Comparison of ENCODE assay signal across 32 cellular contexts in the genomic region with DNA sequence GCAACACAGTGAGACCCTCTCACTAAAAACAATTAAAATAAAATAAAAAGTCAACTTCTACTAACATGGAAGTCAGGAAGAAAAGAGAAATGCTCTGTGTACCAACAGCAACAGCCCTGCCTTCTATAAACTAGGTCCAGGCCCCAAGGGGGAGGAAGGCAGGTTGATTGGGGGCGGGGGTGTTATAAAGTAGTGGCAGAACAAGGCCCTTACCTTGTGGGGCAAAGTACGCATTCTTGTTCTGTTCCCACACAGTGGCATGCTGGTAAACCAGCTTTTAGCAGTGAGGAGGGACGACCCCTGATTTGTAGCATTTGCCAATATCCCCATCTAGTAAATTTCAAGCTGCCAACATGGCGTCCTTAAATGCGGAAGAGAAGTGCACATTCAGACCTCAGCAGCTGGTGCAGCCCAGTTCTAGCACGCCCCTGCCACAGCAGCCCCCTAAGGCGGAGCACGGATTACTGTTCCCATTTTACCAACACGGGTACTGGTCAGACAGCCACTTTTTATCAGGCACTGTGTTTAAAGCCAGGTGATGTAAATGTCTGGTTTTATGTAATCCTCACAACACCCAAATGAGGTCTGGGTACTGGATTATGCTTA.
"Had no signal": no experiment of that assay in that cellular context is flagged by ENCODE, and none has a peak within 500 bp of the region (broad histone marks: within the 10 kb centered on the region; RNA-seq: fewer than 3 reads in every experiment).

No MANE protein-coding gene starts in this region.

- ATAC-seq: activated CD4-positive, alpha-beta T cell treated with anti-CD3 and anti-CD28 coated beads for 36 hours; activated CD4-positive, CD25-positive, alpha-beta regulatory T cell treated with anti-CD3 and anti-CD28 coated beads, Interleukin-2, amount 50 U/mL, for 24 hours; activated naive CD4-positive, alpha-beta T cell treated with anti-CD3 and anti-CD28 coated beads, Interleukin-2, amount 50 U/mL, for 72 hours; activated T-cell treated with anti-CD3 and anti-CD28 coated beads, Interleukin-2, amount 50 U/mL, for 4 hours; body of pancreas had no signal

- H3K4me1 Mint-ChIP-seq: activated CD4-positive, alpha-beta T cell treated with anti-CD3 and anti-CD28 coated beads, Interleukin-2, amount 10 ng/mL, durations not matched to agents 7 days and 5 days had no signal

- H3K4me3 Mint-ChIP-seq: activated CD4-positive, alpha-beta memory T cell treated with anti-CD3 and anti-CD28 coated beads for 36 hours; activated CD4-positive, alpha-beta T cell treated with anti-CD3 and anti-CD28 coated beads for 36 hours; activated CD4-positive, alpha-beta T cell treated with anti-CD3 and anti-CD28 coated beads, Interleukin-2, amount 10 ng/mL, durations not matched to agents 7 days and 5 days; activated naive CD4-positive, alpha-beta T cell treated with anti-CD3 and anti-CD28 coated beads for 36 hours; activated T-cell treated with anti-CD3 and anti-CD28 coated beads, Interleukin-2, amount 50 U/mL, for 4 hours; activated T-helper 1 cell treated with anti-CD3 and anti-CD28 coated beads, Interleukin-12 subunit alpha, Interleukin-12 subunit beta, Interleukin-2, Interleukin-4 antibody, amounts not matched to agents 30 ng/mL and 10 ng/mL and 1 ng/mL, durations not matched to agents 14 hours and 24 hours and 36 hours; T-helper 1 cell treated with Interleukin-12 subunit alpha and Interleukin-12 subunit beta and Interleukin-4 antibody, amounts not matched to agents 30 μg/mL and 1 μg/mL, for 36 hours; T-helper 2 cell treated with Interferon-gamma antibody and Interleukin-4, amounts not matched to agents 5 μg/mL and 100 μg/mL, for 36 hours had no signal

- H3K4me3 ChIP-seq: adrenal gland, body of pancreas, breast epithelium, SJSA1 had no signal

- H3K36me3 Mint-ChIP-seq: activated CD4-positive, alpha-beta memory T cell treated with anti-CD3 and anti-CD28 coated beads for 36 hours; activated naive CD4-positive, alpha-beta T cell treated with anti-CD3 and anti-CD28 coated beads, Interleukin-2, amount 50 U/mL, for 72 hours had no signal

- H3K27me3 ChIP-seq: body of pancreas, SJSA1 had no signal

- FAIRE-seq: astrocyte, TTC549 had no signal

- DNase-seq: activated CD4-positive, alpha-beta memory T cell treated with anti-CD3 and anti-CD28 coated beads for 36 hours; activated CD4-positive, alpha-beta T cell treated with anti-CD3 and anti-CD28 coated beads for 36 hours; activated CD4-positive, alpha-beta T cell treated with anti-CD3 and anti-CD28 coated beads, Interleukin-2, amount 10 ng/mL, durations not matched to agents 7 days and 5 days; activated CD8-positive, alpha-beta memory T cell treated with anti-CD3 and anti-CD28 coated beads, Interleukin-2, amount 50 U/mL, for 4 hours; activated gamma-delta T cell treated with Interleukin-2 at 50 U/mL for 16 hours; activated naive CD4-positive, alpha-beta T cell treated with anti-CD3 and anti-CD28 coated beads for 36 hours; activated T-cell treated with anti-CD3 and anti-CD28 coated beads for 4 hours; activated T-cell treated with anti-CD3 and anti-CD28 coated beads, Interleukin-2, amount 50 U/mL, for 4 hours; adrenal gland; body of pancreas; NCI-H1092 treated with DMSO at 0.1 percent for 48 hours; NCI-H1417; NCI-H146; NCI-H187; NCI-H2029 treated with DMSO at 0.1 percent for 48 hours; NCI-H2107; NCI-H2171; NCI-H510A; NCI-H526; NCI-H748 treated with DMSO at 0.1 percent for 48 hours; NK-92 treated with Interleukin-12 subunit alpha and Interleukin-12 subunit beta, amount 100 ng/mL, for 24 hours; SHP77 treated with DMSO at 0.1 percent for 48 hours; SK-N-SH had no signal

- H3K27ac ChIP-seq: adrenal gland, body of pancreas, breast epithelium, SJSA1 had no signal

- H3K4me2 ChIP-seq: SK-N-SH had no signal

- H3K36me3 ChIP-seq: adrenal gland, breast epithelium, SJSA1 had no signal

- H3K9me3 Mint-ChIP-seq: activated CD4-positive, alpha-beta memory T cell treated with anti-CD3 and anti-CD28 coated beads for 36 hours; activated CD4-positive, alpha-beta T cell treated with anti-CD3 and anti-CD28 coated beads, Interleukin-2, amount 10 ng/mL, durations not matched to agents 7 days and 5 days; activated naive CD4-positive, alpha-beta T cell treated with anti-CD3 and anti-CD28 coated beads for 36 hours; activated naive CD4-positive, alpha-beta T cell treated with anti-CD3 and anti-CD28 coated beads, Interleukin-2, amount 50 U/mL, for 72 hours; activated T-cell treated with anti-CD3 and anti-CD28 coated beads, Interleukin-2, amount 50 U/mL, for 4 hours; activated T-helper 1 cell treated with anti-CD3 and anti-CD28 coated beads, Interleukin-12 subunit alpha, Interleukin-12 subunit beta, Interleukin-2, Interleukin-4 antibody, amounts not matched to agents 30 ng/mL and 10 ng/mL and 1 ng/mL, durations not matched to agents 14 hours and 24 hours and 36 hours; T-helper 1 cell treated with Interleukin-12 subunit alpha and Interleukin-12 subunit beta and Interleukin-4 antibody, amounts not matched to agents 30 μg/mL and 1 μg/mL, for 36 hours; T-helper 2 cell treated with Interferon-gamma antibody and Interleukin-4, amounts not matched to agents 5 μg/mL and 100 μg/mL, for 36 hours had no signal

- H3K9ac ChIP-seq: SK-N-SH had no signal

- H3K9me3 ChIP-seq: adrenal gland, body of pancreas, breast epithelium, SJSA1, SK-N-SH had no signal

- H3K4me1 ChIP-seq: adrenal gland, body of pancreas, breast epithelium, SJSA1 had no signal

- H3K27ac Mint-ChIP-seq: activated CD4-positive, alpha-beta memory T cell treated with anti-CD3 and anti-CD28 coated beads for 36 hours; activated CD4-positive, alpha-beta T cell treated with anti-CD3 and anti-CD28 coated beads for 36 hours; activated CD4-positive, alpha-beta T cell treated with anti-CD3 and anti-CD28 coated beads, Interleukin-2, amount 10 ng/mL, durations not matched to agents 7 days and 5 days; activated naive CD4-positive, alpha-beta T cell treated with anti-CD3 and anti-CD28 coated beads for 36 hours; activated naive CD4-positive, alpha-beta T cell treated with anti-CD3 and anti-CD28 coated beads, Interleukin-2, amount 50 U/mL, for 72 hours; activated T-helper 1 cell treated with anti-CD3 and anti-CD28 coated beads, Interleukin-12 subunit alpha, Interleukin-12 subunit beta, Interleukin-2, Interleukin-4 antibody, amounts not matched to agents 30 ng/mL and 10 ng/mL and 1 ng/mL, durations not matched to agents 14 hours and 24 hours and 36 hours; T-helper 1 cell treated with Interleukin-12 subunit alpha and Interleukin-12 subunit beta and Interleukin-4 antibody, amounts not matched to agents 30 μg/mL and 1 μg/mL, for 36 hours; T-helper 2 cell treated with Interferon-gamma antibody and Interleukin-4, amounts not matched to agents 5 μg/mL and 100 μg/mL, for 36 hours had no signal
